In genomic region chr22:36464715-36465231, GRCh38 we compare ENCODE assay signal across 1 cellular context.
TF ChIP-seq lines count a peak whose summit lies in the region.

No MANE protein-coding gene starts in this region.

TF ChIP-seq in IMR-90, 13 proteins besides CTCF, POLR2A, EP300 and RAD21 (continued from another document):
- TF ChIP-seq USF2 (IDR thresholded peaks at IDR 0.05; ENCODE audit: low read depth, low read length) (no peak), RCOR1 (IDR thresholded peaks at IDR 0.05; ENCODE audit: insufficient replicate concordance, low read length) (no peak), BHLHE40 (IDR thresholded peaks at IDR 0.05; ENCODE audit: low read depth, low read length) (no peak), FOS (IDR thresholded peaks at IDR 0.05; ENCODE audit: low read depth, low read length) (no peak)
TF ChIP-seq in IMR-90: peak in this region for 0.
